Comparison of ENCODE assay signal across 28 cellular contexts in genomic region chr7:94507962-94508361, GRCh38. TPM values are rescaled to one million over a fixed set of nuclear protein-coding genes. Genes with fewer than 3 reads are reported as not detected.
DNase-seq lines count a peak whose midpoint lies in the region; ATAC-seq, FAIRE-seq and TF ChIP-seq lines count a peak whose summit lies in the region.
"Had no signal": no experiment of that assay in that cellular context is flagged by ENCODE, and none has a peak within 500 bp of the region (broad histone marks: within the 10 kb centered on the region; RNA-seq: fewer than 3 reads in every experiment).

No MANE protein-coding gene starts in this region.

- H3K9me3 ChIP-seq in HepG2 (ENCODE audit: low read length) (no peaks in the 10 kb centered on the region), right lobe of liver (no peaks in the 10 kb centered on the region), GM12878 (replicated peaks; ENCODE audit: control insufficient read depth, insufficient read depth, low read length) (no peaks in the 10 kb centered on the region)
- H3K9me3 ChIP-seq: esophagus squamous epithelium, testis had no signal

- H2AFZ ChIP-seq in HepG2 (ENCODE audit: low read length) (no peak overlapping the region), GM12878 (ENCODE audit: control insufficient read depth, low read depth, low read length) (no peak overlapping the region)
- H2AFZ ChIP-seq: hepatocyte had no signal

- FAIRE-seq in HepG2 (lab: Jason Lieb, UNC), result no peak
- FAIRE-seq in GM12878 (lab: Jason Lieb, UNC), result no peak
- FAIRE-seq: frontal cortex, H54 had no signal

- H3K9ac ChIP-seq in HepG2 (ENCODE audit: insufficient read depth, low read depth, low read length) (no peak overlapping the region), GM12878 (ENCODE audit: control insufficient read depth, insufficient read depth, low read length) (no peak overlapping the region)

- H3K79me2 ChIP-seq in HepG2 (ENCODE audit: insufficient read depth, low read length) (peaks cover 28% of the 10 kb centered on the region), GM12878 (ENCODE audit: control insufficient read depth, insufficient read depth, low read length) (peaks cover 19% of the 10 kb centered on the region)

- no peaks in the 10 kb centered on the region for H3K36me3 ChIP-seq in HepG2 (replicated peaks in 1 of 2; ENCODE audit: control insufficient read depth in 1 of 2, insufficient read depth in 2 of 2, low read length in 2 of 2)
- H3K36me3 ChIP-seq in right lobe of liver, result no peaks in the 10 kb centered on the region
- no peaks in the 10 kb centered on the region for H3K36me3 ChIP-seq in GM12878 (ENCODE audit: control insufficient read depth in 2 of 2, insufficient read depth in 2 of 2, low read length in 1 of 2)
- H3K36me3 ChIP-seq: esophagus squamous epithelium had no signal

- H4K20me1 ChIP-seq in HepG2 (ENCODE audit: insufficient read depth, low read length) (no peaks in the 10 kb centered on the region; the same call in 1 of the 2 replicates), GM12878 (ENCODE audit: control insufficient read depth, insufficient read depth) (no peaks in the 10 kb centered on the region)

- H3K27me3 ChIP-seq in HepG2 (ENCODE audit: control insufficient read depth in 1 of 2, insufficient read depth in 2 of 2, low read length in 2 of 2) (no peaks in the 10 kb centered on the region), right lobe of liver (no peaks in the 10 kb centered on the region), GM12878 (replicated peaks in 1 of 2; ENCODE audit: control insufficient read depth in 2 of 2, insufficient read depth in 2 of 2, low read length in 1 of 2) (no peaks in the 10 kb centered on the region)
- H3K27me3 ChIP-seq: hepatocyte, testis had no signal

- TF ChIP-seq EP300 in HepG2 (IDR thresholded peaks at IDR 0.05; ENCODE audit: low read depth in 2 of 2, low read length in 2 of 2) (no peak), HepG2 (CRISPR knock-in tag; IDR thresholded peaks at IDR 0.05; ENCODE audit: borderline replicate concordance) (no peak), GM12878 (IDR thresholded peaks at IDR 0.05; ENCODE audit: borderline replicate concordance in 1 of 2, control insufficient read depth in 1 of 2, low read depth in 2 of 2, low read length in 2 of 2) (no peak)

- in situ Hi-C loops in HepG2 (cut with HindIII; ENCODE audit: extremely low pct_ligation_motif_present, low pct_unique_long_range_greater_than_20kb), result no loop called here
- in situ Hi-C loops in GM12878 (cut with MboI), result no loop called here

- SMC1A ChIA-PET in GM12878 (lab: Charles Lee; ENCODE audit: uncharacterized antibody, unreplicated experiment), result no interaction called here

- intact Hi-C loops in HepG2 (cut with micrococcal nuclease; ENCODE audit: unreplicated experiment) (no loop called here), right lobe of liver (cut with DNase I) (no loop called here), GM12878 (cut with micrococcal nuclease; ENCODE audit: unreplicated experiment) (no loop called here)

- H3K4me2 ChIP-seq in HepG2 (ENCODE audit: low read depth, low read length), result peak overlapping the region; percentile 55; the same call in 1 of the 2 replicates
- no peak overlapping the region for H3K4me2 ChIP-seq in GM12878 (ENCODE audit: control insufficient read depth, insufficient read depth)
- H3K4me2 ChIP-seq: hepatocyte, smooth muscle cell had no signal

- POLR2A ChIA-PET in HepG2 (lab: Yijun Ruan, JAX) (no interaction called here), GM12878 (lab: Charles Lee) (no interaction called here)

- BruUV-seq in HepG2 (replicated peaks; lab: Mats Ljungman, UMichigan), result no TSS peak
- no TSS peak for BruUV-seq in GM12878 (replicated peaks; lab: Mats Ljungman, UMichigan)

- ATAC-seq in HepG2 (no peak), right lobe of liver (no peak), GM12878 (no peak)
- ATAC-seq: CD8-positive, alpha-beta T cell; left lobe of liver; SK-N-SH treated with all-trans-retinoic acid at 6 μM for 48 hours had no signal

- H3K4me1 ChIP-seq in HepG2 (ENCODE audit: insufficient read depth, low read length), result peaks cover 57% of the 10 kb centered on the region
- H3K4me1 ChIP-seq in right lobe of liver, result peaks cover 0 to 9% (median 4%) of the 10 kb centered on the region in 4 donors
- peaks cover 14% of the 10 kb centered on the region for H3K4me1 ChIP-seq in GM12878 (ENCODE audit: control insufficient read depth, insufficient read depth, low read length)

- CTCF ChIA-PET in HepG2 (lab: Yijun Ruan, JAX; ENCODE audit: low intra/inter-chr PET ratio, low total read pairs) (no interaction called here), GM12878 (lab: Yijun Ruan, JAX) (no interaction called here)

- TF ChIP-seq POLR2A in HepG2 (IDR thresholded peaks at IDR 0.05; ENCODE audit: insufficient read depth in 1 of 2, low read depth in 2 of 2, low read length in 2 of 2) (no peak), right lobe of liver (IDR thresholded peaks at IDR 0.05) (no peak), GM12878 (IDR thresholded peaks at IDR 0.05; ENCODE audit: low read depth, low read length) (no peak)

- H3K27ac ChIP-seq in HepG2 (ENCODE audit: extremely low read length, insufficient read depth, low read length) (peak overlapping the region; percentile 20), right lobe of liver (no peak overlapping the region), GM12878 (ENCODE audit: control insufficient read depth, insufficient read depth) (no peak overlapping the region)
- H3K27ac ChIP-seq: esophagus squamous epithelium, hepatocyte, testis had no signal

- RAD21 ChIA-PET in GM12878 (lab: Charles Lee; ENCODE audit: unreplicated experiment), result no interaction called here

- DNase-seq in HepG2 (ENCODE audit: low spot score) (no peak), right lobe of liver (no peak), NAMALWA (ENCODE audit: low spot score) (peak; percentile 33), GM12878 (ENCODE audit: low read depth, low spot score) (no peak), NCI-H2107 treated with DMSO at 0.1 percent for 48 hours (lab: John Stamatoyannopoulos, UW; ENCODE audit: unreplicated experiment) (no peak), HuH-7 (ENCODE audit: low spot score) (no peak)
- DNase-seq in activated CD8-positive, alpha-beta memory T cell treated with anti-CD3 and anti-CD28 coated beads for 24 hours, result no peak
- DNase-seq: activated B cell treated with CpG ODN at 0.5 μM for 24 hours; activated CD4-positive, alpha-beta T cell treated with anti-CD3 and anti-CD28 coated beads, Interleukin-2, amount 50 U/mL, for 48 hours; activated naive CD4-positive, alpha-beta T cell treated with anti-CD3 and anti-CD28 coated beads, Interleukin-2, amount 10 ng/mL, durations not matched to agents 7 days and 5 days; anterior cingulate cortex; CD8-positive, alpha-beta T cell; cortex of kidney; DND-41; endodermal cell; esophagus squamous epithelium; mesenchymal stem cell; naive B cell; NCI-H1694; retina; stimulated activated CD4-positive, alpha-beta T cell treated with anti-CD3 and anti-CD28 coated beads, Interleukin-2, amount 100 ng/mL, for 24 hours; testis had no signal

- no peak for TF ChIP-seq RAD21 in HepG2 (CRISPR knock-in tag; IDR thresholded peaks at IDR 0.05)
- TF ChIP-seq RAD21 in GM12878 (IDR thresholded peaks at IDR 0.05; ENCODE audit: insufficient read depth, low read depth, low read length), result no peak

- H3K4me3 ChIP-seq in HepG2 (replicated peaks in 1 of 3; ENCODE audit: insufficient read depth in 1 of 3, low read depth in 2 of 3, low read length in 3 of 3) (no peak overlapping the region), right lobe of liver (no peak overlapping the region), GM12878 (no peak overlapping the region)
- H3K4me3 ChIP-seq: esophagus squamous epithelium, hepatocyte, smooth muscle cell, testis had no signal

- TF ChIP-seq CTCF in HepG2 (CRISPR knock-in tag; IDR thresholded peaks at IDR 0.05) (no peak), right lobe of liver (IDR thresholded peaks at IDR 0.05) (no peak), GM12878 (IDR thresholded peaks at IDR 0.05 in 2 of 3, conservative IDR thresholded peaks at IDR 0.05 in 1 of 3; ENCODE audit: control insufficient read depth in 2 of 3, extremely low read depth in 1 of 3, insufficient read depth in 1 of 3, low read depth in 3 of 3, low read length in 3 of 3) (no peak)

RNA-seq across cellular contexts. Expression of gene CASD1, which starts 1.6 kb away (rescaled TPM):
- total RNA-seq in HepG2 (2016; rRNA removed; fragmentation: Illumina TruSeq; extraction: Trizol), result 21.4 and 22.9 TPM in 2 replicates
- 5.9 and 7.0 TPM in 2 replicates for total RNA-seq in HepG2 (2016; cell fraction: cytosol; rRNA removed; fragmentation: Illumina TruSeq; extraction: Trizol; ENCODE audit: low read depth)
- 20.4 and 23.2 TPM in 2 replicates for total RNA-seq in HepG2 (2016; cell fraction: insoluble cytoplasmic fraction; rRNA removed; fragmentation: Illumina TruSeq; extraction: Trizol)
- 19.4 and 21.4 TPM in 2 replicates for total RNA-seq in HepG2 (2016; cell fraction: membrane; rRNA removed; fragmentation: Illumina TruSeq; extraction: Trizol)
- 39.3 and 40.4 TPM in 2 replicates for total RNA-seq in HepG2 (2016; cell fraction: nucleus; rRNA removed; fragmentation: Illumina TruSeq; extraction: Trizol)
- 23.4 and 32.6 TPM in 2 replicates for polyA plus RNA-seq in HepG2 (2011; rRNA removed)
- 8.4 and 15.0 TPM in 2 replicates for polyA plus RNA-seq in HepG2 (2011; cell fraction: cytosol; rRNA removed)
- polyA plus RNA-seq in HepG2 (2011; cell fraction: nucleus; rRNA removed), result 19.1 and 24.4 TPM in 2 replicates
- 19.1 and 25.0 TPM in 2 replicates for polyA plus RNA-seq in HepG2 (2012)
- polyA plus RNA-seq in HepG2 (2016; cell fraction: cytosol; fragmentation: Illumina TruSeq; extraction: Trizol; ENCODE audit: low read depth), result 5.4 and 5.6 TPM in 2 replicates
- 17.4 and 18.3 TPM in 2 replicates for polyA plus RNA-seq in HepG2 (2016; cell fraction: insoluble cytoplasmic fraction; fragmentation: Illumina TruSeq; extraction: Trizol; ENCODE audit: low read depth)
- 10.1 and 12.8 TPM in 2 replicates for polyA plus RNA-seq in HepG2 (2016; cell fraction: membrane; fragmentation: Illumina TruSeq; extraction: Trizol; ENCODE audit: low read depth)
- polyA plus RNA-seq in HepG2 (2016; cell fraction: nucleus; fragmentation: Illumina TruSeq; extraction: Trizol; ENCODE audit: insufficient read depth, low read depth), result 47.6 and 48.1 TPM in 2 replicates
- polyA minus RNA-seq in HepG2 (2011; rRNA and poly(A)+ RNA removed; ENCODE audit: low replicate concordance), result 2.8 and 71.7 TPM in 2 replicates
- 24.5 and 24.8 TPM in 2 replicates for polyA minus RNA-seq in HepG2 (2011; cell fraction: cytosol; rRNA and poly(A)+ RNA removed)
- 89.6 and 113 TPM in 2 replicates for polyA minus RNA-seq in HepG2 (2011; cell fraction: nucleus; rRNA and poly(A)+ RNA removed)
- total RNA-seq in right lobe of liver, result 10 to 100 TPM in 1 of 6 experiments, 1 to 10 TPM in 5; 4.5 to 10.4 (median 7.2) TPM
- total RNA-seq in GM12878 (2013; cell fraction: nucleolus; rRNA removed), result 71.6 and 76.7 TPM in 2 replicates
- 12.6 and 15.5 TPM in 2 replicates for total RNA-seq in GM12878 (2014; rRNA removed)
- total RNA-seq in GM12878 (2014; rRNA removed; fragmentation: Illumina TruSeq; extraction: Trizol), result 11.6 and 12.6 TPM in 2 replicates
- total RNA-seq in GM12878 (2021), result 11.4 and 11.8 TPM in 2 replicates
- 2.9 TPM for polyA plus RNA-seq in GM12878 (2011; ENCODE audit: low read depth)
- polyA plus RNA-seq in GM12878 (2011; rRNA removed), result 18.6 and 32.6 TPM in 2 replicates
- 4.2 and 4.7 TPM in 2 replicates for polyA plus RNA-seq in GM12878 (2011; cell fraction: cytosol; rRNA removed)
- 13.2 and 15.8 TPM in 2 replicates for polyA plus RNA-seq in GM12878 (2011; cell fraction: nucleus; rRNA removed)
- polyA plus RNA-seq in GM12878 (2012), result 5.9 and 6.3 TPM in 2 replicates
- polyA plus RNA-seq in GM12878 (2014; fragmentation: Illumina TruSeq; extraction: Trizol), result 13.0 and 16.4 TPM in 2 replicates
- 1 to 10 TPM; 4.0 to 7.1 TPM for polyA plus RNA-seq in GM12878 (2014; fragmentation: Nextera tagmentation; extraction: Ambion mirVana)
- 6.4 and 10.0 TPM in 2 replicates for polyA plus RNA-seq in GM12878 (2014; rRNA removed)
- polyA plus RNA-seq in GM12878 (2016; fragmentation: Nextera tagmentation; extraction: Ambion mirVana), result 1 to 10 TPM; 5.0 to 7.5 TPM
- 9.6 and 13.2 TPM in 2 replicates for polyA minus RNA-seq in GM12878 (2011; rRNA and poly(A)+ RNA removed)
- polyA minus RNA-seq in GM12878 (2011; cell fraction: cytosol; rRNA and poly(A)+ RNA removed), result 6.3 and 17.9 TPM in 2 replicates
- polyA minus RNA-seq in GM12878 (2011; cell fraction: nucleus; rRNA and poly(A)+ RNA removed), result 24.8 and 39.3 TPM in 2 replicates
